1 cellular context compared by ENCODE assay signal in the genomic region with DNA sequence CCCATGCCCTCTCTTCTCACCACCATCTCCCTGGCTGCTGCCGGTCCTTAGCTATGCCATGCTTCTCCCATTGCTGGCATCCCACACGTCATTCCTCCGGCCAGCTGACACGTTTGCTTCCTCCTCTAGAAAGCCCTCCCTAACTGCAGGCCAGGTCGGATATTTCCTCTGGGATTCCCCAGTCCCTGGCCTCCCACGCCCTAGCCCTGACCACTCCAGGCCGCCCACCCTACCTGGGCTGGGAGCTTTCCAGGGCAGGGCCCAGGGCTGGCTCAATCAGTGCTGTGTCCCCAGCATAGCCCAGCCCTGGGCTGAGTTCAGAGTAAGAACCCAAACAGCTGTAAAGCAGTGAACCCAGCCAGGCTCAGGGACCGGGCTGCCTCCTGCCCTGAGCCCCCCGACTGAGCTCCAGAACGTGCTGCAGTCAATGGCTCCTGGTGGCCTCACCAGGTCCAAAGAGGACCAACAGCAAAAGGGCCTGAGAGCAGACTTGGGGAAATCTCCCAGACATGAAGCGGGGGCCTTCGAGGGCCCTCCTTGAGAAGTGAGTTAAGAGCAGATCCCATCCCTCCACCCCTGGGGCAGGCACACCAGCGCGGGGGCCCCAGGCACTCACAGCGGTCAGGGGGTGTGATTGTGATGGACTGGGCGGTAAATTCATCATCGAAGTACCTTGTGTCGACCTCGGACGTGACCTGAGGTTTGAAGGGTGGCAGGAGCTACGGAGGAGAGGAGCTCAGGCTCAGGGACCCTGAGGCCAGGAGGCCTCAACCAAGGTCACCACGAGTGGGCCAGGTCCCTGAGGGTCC.
TF ChIP-seq lines count a peak whose summit lies in the region.

No MANE protein-coding gene starts in this region.

TF ChIP-seq in HEK293, 187 proteins besides CTCF, POLR2A, EP300 and RAD21 (continued from another document):
- TF ChIP-seq, protein P1, sequence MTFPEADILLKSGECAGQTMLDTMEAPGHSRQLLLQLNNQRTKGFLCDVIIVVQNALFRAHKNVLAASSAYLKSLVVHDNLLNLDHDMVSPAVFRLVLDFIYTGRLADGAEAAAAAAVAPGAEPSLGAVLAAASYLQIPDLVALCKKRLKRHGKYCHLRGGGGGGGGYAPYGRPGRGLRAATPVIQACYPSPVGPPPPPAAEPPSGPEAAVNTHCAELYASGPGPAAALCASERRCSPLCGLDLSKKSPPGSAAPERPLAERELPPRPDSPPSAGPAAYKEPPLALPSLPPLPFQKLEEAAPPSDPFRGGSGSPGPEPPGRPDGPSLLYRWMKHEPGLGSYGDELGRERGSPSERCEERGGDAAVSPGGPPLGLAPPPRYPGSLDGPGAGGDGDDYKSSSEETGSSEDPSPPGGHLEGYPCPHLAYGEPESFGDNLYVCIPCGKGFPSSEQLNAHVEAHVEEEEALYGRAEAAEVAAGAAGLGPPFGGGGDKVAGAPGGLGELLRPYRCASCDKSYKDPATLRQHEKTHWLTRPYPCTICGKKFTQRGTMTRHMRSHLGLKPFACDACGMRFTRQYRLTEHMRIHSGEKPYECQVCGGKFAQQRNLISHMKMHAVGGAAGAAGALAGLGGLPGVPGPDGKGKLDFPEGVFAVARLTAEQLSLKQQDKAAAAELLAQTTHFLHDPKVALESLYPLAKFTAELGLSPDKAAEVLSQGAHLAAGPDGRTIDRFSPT (tag by site-specific recombination; IDR thresholded peaks at IDR 0.05), result 0 out of 2 replicates have a peak, but pooled peaks have one; percentile 4
- TF ChIP-seq SETDB1 (IDR thresholded peaks at IDR 0.05; ENCODE audit: insufficient read length, low read length), result no peak
